8 cellular contexts compared by ENCODE assay signal in the genomic region with DNA sequence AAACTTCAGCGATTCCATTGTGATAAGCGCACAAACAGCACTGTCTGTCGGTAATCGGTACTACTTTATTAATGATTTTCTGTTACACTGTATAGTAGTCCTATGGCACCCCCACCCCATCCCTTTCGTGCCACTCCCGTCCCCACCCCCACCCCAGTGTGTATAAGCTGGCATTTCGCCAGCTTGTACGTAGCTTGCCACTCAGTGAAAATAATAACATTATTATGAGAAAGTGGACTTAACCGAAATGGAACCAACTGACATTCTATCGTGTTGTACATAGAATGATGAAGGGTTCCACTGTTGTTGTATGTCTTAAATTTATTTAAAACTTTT. TPM values are rescaled to one million over a fixed set of nuclear protein-coding genes. Genes with fewer than 3 reads are reported as not detected.
DNase-seq lines count a peak whose midpoint lies in the region; ATAC-seq and TF ChIP-seq lines count a peak whose summit lies in the region.

No MANE protein-coding gene starts in this region.

- no peak overlapping the region for H2BK120ac ChIP-seq in H9 (ENCODE audit: low read depth, low read length, poor library complexity, severe bottlenecking)

- H3K36me3 Mint-ChIP-seq in CD14-positive monocyte (peaks cover 0 to 4% of the 10 kb centered on the region in 2 donors), H9 (ENCODE audit: insufficient read depth in 1 of 3, low read depth in 3 of 3) (peaks cover 34 to 40% (median 38%) of the 10 kb centered on the region in 3 experiments)

- H3K9me3 Mint-ChIP-seq in CD14-positive monocyte (peaks cover 0 to 28% (median 3%) of the 10 kb centered on the region in 7 donors), H9 (peaks cover 56 to 65% of the 10 kb centered on the region in 2 experiments)

- no peak overlapping the region for H3K14ac ChIP-seq in H9 (ENCODE audit: insufficient read depth, low read length)

- H3K79me2 ChIP-seq in H9 (ENCODE audit: insufficient read depth, low read length) = peaks cover 11% of the 10 kb centered on the region; the same call in 1 of the 2 replicates

- intact Hi-C loops in CD14-positive monocyte (cut with micrococcal nuclease) = loop anchor here (10.0 kb wide), 2 partner anchors 59 to 179 kb away; no protein-coding TSS in a partner anchor

- H3K4me3 Mint-ChIP-seq in CD14-positive monocyte (peak overlapping the region; percentile 88 to 93), H9 (peak overlapping the region; percentile 92 to 93)

- H2AK5ac ChIP-seq in H9 (ENCODE audit: insufficient read length, low read length) = no peak overlapping the region

- H2BK20ac ChIP-seq in H9 (ENCODE audit: low read depth, low read length, poor library complexity, severe bottlenecking) = no peak overlapping the region

- H3K4me2 ChIP-seq in H9 (ENCODE audit: insufficient read depth, insufficient read length, low read length) = peak overlapping the region; percentile 50

- H3K79me1 ChIP-seq in H9 (ENCODE audit: insufficient read depth, low read depth, low read length, poor library complexity, severe bottlenecking) = no peaks in the 10 kb centered on the region

- no peak for ATAC-seq in GM21360 (IDR thresholded peaks at IDR 0.05; ENCODE audit: unreplicated experiment)
- no peak for ATAC-seq in GM18517 (IDR thresholded peaks at IDR 0.05; ENCODE audit: unreplicated experiment)
- no peak for ATAC-seq in GM21367 (IDR thresholded peaks at IDR 0.05; ENCODE audit: unreplicated experiment)

- no peak overlapping the region for H2AFZ ChIP-seq in H9 (ENCODE audit: low read length)

- H2BK15ac ChIP-seq in H9 (ENCODE audit: low read depth, low read length) = no peak overlapping the region

- H3K4me3 ChIP-seq in foreskin fibroblast (ENCODE audit: low read depth in 1 of 2, low read length in 2 of 2) = peak overlapping the region; percentile 47 to 78
- peak overlapping the region; percentile 67 for H3K4me3 ChIP-seq in skeletal muscle cell (ENCODE audit: low read depth, low read length)

- H3T11ph ChIP-seq in H9 (ENCODE audit: low read length) = no peak overlapping the region

- H3K27ac ChIP-seq in H9 (ENCODE audit: insufficient read length, low read depth, low read length) (peak overlapping the region; percentile 93), VCaP (peak overlapping the region; percentile 88)

- H3K27me3 Mint-ChIP-seq in CD14-positive monocyte (ENCODE audit: low read depth in 3 of 3) (peaks cover 0 to 13% (median 0%) of the 10 kb centered on the region in 3 donors), H9 (ENCODE audit: low read depth) (no peaks in the 10 kb centered on the region)

- no peaks in the 10 kb centered on the region for H3K27me3 ChIP-seq in H9 (ENCODE audit: insufficient read depth, low read length)

- H3K18ac ChIP-seq in H9 (ENCODE audit: insufficient read length, low read depth, low read length) = peak overlapping the region; percentile 73

- no peaks in the 10 kb centered on the region for H3K9me3 ChIP-seq in H9 (ENCODE audit: control insufficient read depth, low read depth, low read length)

- no peak overlapping the region for H4K8ac ChIP-seq in H9 (replicated peaks; ENCODE audit: insufficient read length, low read depth, low read length)

- no peak overlapping the region for H2BK12ac ChIP-seq in H9 (ENCODE audit: insufficient read length, low read depth, low read length)

- H3K4me1 Mint-ChIP-seq in CD14-positive monocyte (peaks cover 40% of the 10 kb centered on the region), H9 (peaks cover 19 to 21% of the 10 kb centered on the region in 2 experiments)

- no peaks in the 10 kb centered on the region for H4K20me1 ChIP-seq in H9 (ENCODE audit: control insufficient read depth, insufficient read depth, insufficient read length)

- TF ChIP-seq CTCF in CD14-positive monocyte (IDR thresholded peaks at IDR 0.05) (no peak), H9 (conservative IDR thresholded peaks at IDR 0.05) (no peak), VCaP (conservative IDR thresholded peaks at IDR 0.05) (no peak), foreskin fibroblast (IDR thresholded peaks at IDR 0.05; ENCODE audit: low read depth, low read length) (no peak)

- H3K4me1 ChIP-seq in H9 (ENCODE audit: insufficient read depth, low read length) = peaks cover 4% of the 10 kb centered on the region

- DNase-seq in CD14-positive monocyte (ENCODE audit: low spot score) (no peak), H9 (no peak), foreskin fibroblast (peak in 1 of 2 donors; percentile 66), skeletal muscle cell (ENCODE audit: low read depth) (no peak)

- H3K9ac ChIP-seq in H9 (ENCODE audit: extremely low read depth, insufficient read length, low read length) = peak overlapping the region; percentile 97

- H3K56ac ChIP-seq in H9 (ENCODE audit: insufficient read length, low read depth, low read length) = no peak overlapping the region

- no peak overlapping the region for H3K23ac ChIP-seq in H9 (ENCODE audit: insufficient read length, low read depth, low read length)

- no peak overlapping the region for H3K4ac ChIP-seq in H9 (ENCODE audit: low read depth, low read length)

- H3K23me2 ChIP-seq in H9 (ENCODE audit: insufficient read length, low read depth, low read length, poor library complexity, severe bottlenecking) = peaks cover 9% of the 10 kb centered on the region

- H3K27ac Mint-ChIP-seq in CD14-positive monocyte (peak overlapping the region; percentile 88 to 98 (median 96)), H9 (peak overlapping the region; percentile 70 to 89 (median 86); a peak in 5 of 7 replicates)

- H4K91ac ChIP-seq in H9 (ENCODE audit: insufficient read length, low read depth, low read length) = no peak overlapping the region

- peak overlapping the region; percentile 75 for H2BK5ac ChIP-seq in H9 (ENCODE audit: insufficient read length, low read length)

- WGBS in H9 (ENCODE audit: extremely low coverage, insufficient read length, low lambda C conversion rate) = no CpG with 5 or more reads among the region's 10 CpGs

- H4K5ac ChIP-seq in H9 (ENCODE audit: insufficient read length, low read depth, low read length) = peak overlapping the region; percentile 9

RNA-seq across cellular contexts. Expression of gene MID1IP1, which starts 4.8 kb away (rescaled TPM):
- polyA plus RNA-seq in CD14-positive monocyte = 10 to 100 TPM; 48.4 to 55.5 TPM
- 100 and 102 TPM in 2 replicates for total RNA-seq in H9 (2021)
